1 cellular context compared by ENCODE assay signal in the genomic region with DNA sequence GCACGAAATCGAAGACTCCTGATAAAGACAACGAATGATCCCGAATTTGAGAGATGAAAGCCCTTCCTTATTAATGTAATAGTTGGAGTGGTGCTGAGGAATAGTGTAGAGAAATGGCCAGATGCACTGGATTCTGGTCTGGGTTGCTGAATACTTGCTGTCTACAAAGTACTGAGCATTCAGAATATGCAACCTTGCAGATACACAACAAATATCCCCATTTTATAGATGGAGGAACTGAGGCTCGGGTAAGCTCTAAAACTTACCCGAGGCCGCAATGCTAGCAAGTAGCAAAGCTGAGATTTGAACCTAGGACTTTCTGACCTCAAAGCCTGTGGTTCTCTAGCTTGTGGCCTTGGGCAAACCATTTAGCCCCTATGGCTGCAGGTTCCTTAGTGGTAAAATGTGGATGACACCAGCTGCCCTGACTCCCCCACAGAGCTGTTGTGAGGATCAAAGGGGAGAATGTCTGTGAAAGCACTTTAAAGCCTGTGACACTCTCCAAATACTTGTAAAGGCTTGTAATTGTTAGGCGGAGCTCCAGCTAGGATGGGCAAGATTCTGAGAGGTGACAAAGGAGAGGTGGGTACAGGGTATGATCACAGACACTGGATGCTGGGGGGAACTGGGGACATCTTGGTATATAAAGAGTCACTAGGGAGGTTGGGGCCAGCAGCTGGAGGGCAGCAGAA.
TF ChIP-seq lines count a peak whose summit lies in the region.

No MANE protein-coding gene starts in this region.

TF ChIP-seq in WTC11, 78 proteins besides CTCF, POLR2A, EP300 and RAD21 (continued from another document):
- TF ChIP-seq, protein P1, sequence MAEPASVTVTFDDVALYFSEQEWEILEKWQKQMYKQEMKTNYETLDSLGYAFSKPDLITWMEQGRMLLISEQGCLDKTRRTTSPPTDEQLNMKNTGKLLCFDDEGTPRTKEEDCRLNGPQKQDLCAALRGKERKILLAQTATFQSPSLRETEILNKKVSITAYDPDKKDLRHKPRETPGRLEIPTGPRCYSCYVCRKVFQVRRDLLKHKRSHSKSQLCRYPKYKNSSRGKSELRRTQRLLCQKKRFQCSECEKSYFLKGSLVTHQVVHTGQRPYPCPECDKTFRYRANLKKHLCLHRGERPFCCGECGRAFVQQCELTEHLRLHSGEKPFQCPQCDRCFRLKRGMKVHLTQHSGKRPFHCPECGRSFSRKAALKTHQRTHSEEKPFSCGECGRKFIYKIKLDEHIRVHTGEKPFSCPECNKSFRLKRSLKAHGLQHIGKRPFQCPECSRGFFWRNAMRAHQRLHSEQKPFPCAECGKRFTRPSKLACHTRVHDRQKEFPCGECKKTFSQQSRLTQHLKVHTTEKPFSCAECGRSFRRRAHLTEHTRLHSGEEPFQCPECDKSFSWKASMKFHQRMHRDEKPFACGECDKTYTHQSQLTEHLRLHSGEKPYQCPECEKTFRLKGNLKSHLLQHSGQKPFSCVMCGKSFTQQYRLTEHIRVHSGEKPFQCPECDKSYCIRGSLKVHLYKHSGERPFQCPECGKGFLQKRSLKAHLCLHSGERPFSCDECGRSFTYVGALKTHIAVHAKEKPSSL (CRISPR knock-in tag; conservative IDR thresholded peaks at IDR 0.05), result no peak
- TF ChIP-seq CDX4 (CRISPR knock-in tag; IDR thresholded peaks at IDR 0.05; ENCODE audit: borderline replicate concordance), result no peak
- TF ChIP-seq SP1 (CRISPR knock-in tag; conservative IDR thresholded peaks at IDR 0.05), result no peak
- TF ChIP-seq ZNF423 (CRISPR knock-in tag; IDR thresholded peaks at IDR 0.05), result no peak
- TF ChIP-seq NR2C2 (CRISPR knock-in tag; IDR thresholded peaks at IDR 0.05), result no peak
- no peak for TF ChIP-seq AFF4 (CRISPR knock-in tag; IDR thresholded peaks at IDR 0.05; ENCODE audit: borderline replicate concordance)
- TF ChIP-seq ETV6 (CRISPR knock-in tag; IDR thresholded peaks at IDR 0.05), result no peak
- no peak for TF ChIP-seq ELF4 (CRISPR knock-in tag; IDR thresholded peaks at IDR 0.05; ENCODE audit: low read depth)
- TF ChIP-seq JUN (CRISPR knock-in tag; IDR thresholded peaks at IDR 0.05), result no peak
- TF ChIP-seq NR1H2 (CRISPR knock-in tag; IDR thresholded peaks at IDR 0.05), result no peak
- TF ChIP-seq CREB1 (CRISPR knock-in tag; IDR thresholded peaks at IDR 0.05), result no peak
- TF ChIP-seq FOXJ3 (CRISPR knock-in tag; IDR thresholded peaks at IDR 0.05; ENCODE audit: borderline replicate concordance), result no peak
- TF ChIP-seq EMX1 (CRISPR knock-in tag; IDR thresholded peaks at IDR 0.05), result no peak
- TF ChIP-seq, protein P2, sequence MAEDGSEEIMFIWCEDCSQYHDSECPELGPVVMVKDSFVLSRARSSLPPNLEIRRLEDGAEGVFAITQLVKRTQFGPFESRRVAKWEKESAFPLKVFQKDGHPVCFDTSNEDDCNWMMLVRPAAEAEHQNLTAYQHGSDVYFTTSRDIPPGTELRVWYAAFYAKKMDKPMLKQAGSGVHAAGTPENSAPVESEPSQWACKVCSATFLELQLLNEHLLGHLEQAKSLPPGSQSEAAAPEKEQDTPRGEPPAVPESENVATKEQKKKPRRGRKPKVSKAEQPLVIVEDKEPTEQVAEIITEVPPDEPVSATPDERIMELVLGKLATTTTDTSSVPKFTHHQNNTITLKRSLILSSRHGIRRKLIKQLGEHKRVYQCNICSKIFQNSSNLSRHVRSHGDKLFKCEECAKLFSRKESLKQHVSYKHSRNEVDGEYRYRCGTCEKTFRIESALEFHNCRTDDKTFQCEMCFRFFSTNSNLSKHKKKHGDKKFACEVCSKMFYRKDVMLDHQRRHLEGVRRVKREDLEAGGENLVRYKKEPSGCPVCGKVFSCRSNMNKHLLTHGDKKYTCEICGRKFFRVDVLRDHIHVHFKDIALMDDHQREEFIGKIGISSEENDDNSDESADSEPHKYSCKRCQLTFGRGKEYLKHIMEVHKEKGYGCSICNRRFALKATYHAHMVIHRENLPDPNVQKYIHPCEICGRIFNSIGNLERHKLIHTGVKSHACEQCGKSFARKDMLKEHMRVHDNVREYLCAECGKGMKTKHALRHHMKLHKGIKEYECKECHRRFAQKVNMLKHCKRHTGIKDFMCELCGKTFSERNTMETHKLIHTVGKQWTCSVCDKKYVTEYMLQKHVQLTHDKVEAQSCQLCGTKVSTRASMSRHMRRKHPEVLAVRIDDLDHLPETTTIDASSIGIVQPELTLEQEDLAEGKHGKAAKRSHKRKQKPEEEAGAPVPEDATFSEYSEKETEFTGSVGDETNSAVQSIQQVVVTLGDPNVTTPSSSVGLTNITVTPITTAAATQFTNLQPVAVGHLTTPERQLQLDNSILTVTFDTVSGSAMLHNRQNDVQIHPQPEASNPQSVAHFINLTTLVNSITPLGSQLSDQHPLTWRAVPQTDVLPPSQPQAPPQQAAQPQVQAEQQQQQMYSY (CRISPR knock-in tag; IDR thresholded peaks at IDR 0.05), result no peak
- TF ChIP-seq JAZF1 (CRISPR knock-in tag; IDR thresholded peaks at IDR 0.05), result no peak
